ENCODE assay signal across 22 cellular contexts in genomic region chrX:108053218-108053617, GRCh38. TPM values are rescaled to one million over a fixed set of nuclear protein-coding genes. Genes with fewer than 3 reads are reported as not detected.
"Had no signal": no experiment of that assay in that cellular context is flagged by ENCODE, and none has a peak within 500 bp of the region (broad histone marks: within the 10 kb centered on the region; RNA-seq: fewer than 3 reads in every experiment).

No MANE protein-coding gene starts in this region.

- H3K27me3 Mint-ChIP-seq: activated naive CD8-positive, alpha-beta T cell; effector memory CD8-positive, alpha-beta T cell; memory B cell had no signal

- H3K9me3 ChIP-seq: body of pancreas, prostate gland, right atrium auricular region, tibial nerve had no signal

- H3K27me3 ChIP-seq: body of pancreas, right atrium auricular region had no signal

- H3K4me1 Mint-ChIP-seq: memory B cell, neural crest cell had no signal

- H3K9me3 Mint-ChIP-seq: effector memory CD8-positive, alpha-beta T cell; memory B cell; neural crest cell had no signal

- ATAC-seq: body of pancreas; effector memory CD8-positive, alpha-beta T cell; left ventricle myocardium superior had no signal

- FAIRE-seq: urothelium cell line had no signal

- H3K4me3 Mint-ChIP-seq: activated naive CD8-positive, alpha-beta T cell; effector memory CD8-positive, alpha-beta T cell; memory B cell; neural crest cell had no signal

- H3K36me3 Mint-ChIP-seq: activated naive CD8-positive, alpha-beta T cell had no signal

- H3K27ac Mint-ChIP-seq: effector memory CD8-positive, alpha-beta T cell; memory B cell had no signal

- H3K27ac ChIP-seq: body of pancreas, epithelial cell of prostate, prostate gland, right atrium auricular region, tibial nerve had no signal

- DNase-seq: activated CD4-positive, alpha-beta T cell treated with anti-CD3 and anti-CD28 coated beads, Interleukin-2, amount 50 U/mL, for 4 hours; activated CD4-positive, CD25-positive, alpha-beta regulatory T cell treated with anti-CD3 and anti-CD28 coated beads, Interleukin-2, amount 50 U/mL, for 72 hours; activated effector memory CD4-positive, alpha-beta T cell treated with Interleukin-2 at 50 U/mL for 16 hours; activated T-cell treated with anti-CD3 and anti-CD28 coated beads for 4 hours; amygdala; body of pancreas; effector memory CD8-positive, alpha-beta T cell; foreskin fibroblast; left ventricle myocardium superior; stimulated activated CD4-positive, alpha-beta T cell treated with anti-CD3 and anti-CD28 coated beads, Interleukin-12 subunit alpha, Interleukin-12 subunit beta, amount 100 ng/mL, for 4 hours; stimulated activated CD4-positive, alpha-beta T cell treated with anti-CD3 and anti-CD28 coated beads, Interleukin-1b, Interleukin-23, amount 100 ng/mL, for 48 hours; stimulated activated naive CD4-positive, alpha-beta T cell treated with Interleukin-2 at 50 U/mL for 16 hours had no signal

RNA-seq across cellular contexts. Expression of gene VSIG1, which starts 8.4 kb away (rescaled TPM):
- total RNA-seq: cardiac septum, left ventricle myocardium superior, neural crest cell, osteoblast, right atrium auricular region had no signal
